ENCODE assay signal across 8 cellular contexts in the genomic region with DNA sequence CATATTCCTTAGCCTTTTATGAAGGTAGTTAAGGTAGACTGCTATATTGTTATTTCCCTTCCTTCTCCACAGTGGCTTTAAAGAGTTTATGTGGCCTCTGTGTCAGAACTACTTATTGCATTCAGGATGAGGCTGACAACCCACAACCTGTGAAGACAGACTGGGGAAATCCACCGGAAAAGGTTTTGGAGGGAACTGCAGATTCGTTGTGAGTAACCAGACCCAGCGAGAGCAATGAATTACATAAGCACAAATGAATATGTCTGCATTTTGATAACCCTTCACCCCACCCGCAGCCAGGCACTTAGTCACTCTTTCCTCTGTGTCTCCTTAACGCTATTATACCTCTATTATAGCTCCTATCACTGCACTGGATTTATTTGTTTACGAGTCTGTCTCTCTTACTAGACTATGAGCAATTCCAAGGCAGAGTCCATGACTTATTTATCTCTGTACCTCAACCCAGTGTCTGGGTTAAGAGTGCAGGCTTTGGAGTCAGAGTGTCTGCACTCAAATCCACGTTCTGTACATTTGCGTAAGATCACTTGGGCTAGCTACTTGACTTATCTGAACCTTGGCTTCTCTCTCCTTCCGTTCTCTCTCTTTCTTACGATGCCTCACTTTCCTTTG. TPM values are rescaled to one million over a fixed set of nuclear protein-coding genes. Genes with fewer than 3 reads are reported as not detected.
A peak's percentile ranks its signal among the peaks of the same experiment; 100 is the strongest.
DNase-seq lines count a peak whose midpoint lies in the region; ATAC-seq lines count a peak whose summit lies in the region.

No MANE protein-coding gene starts in this region.

- ATAC-seq in GM19328 (IDR thresholded peaks at IDR 0.05; ENCODE audit: unreplicated experiment) (peak; percentile 44), HG03457 (IDR thresholded peaks at IDR 0.05; ENCODE audit: unreplicated experiment) (no peak)

- peak; percentile 94 for DNase-seq in HT1080 (ENCODE audit: low read depth)
- peak; percentile 14 to 48 (median 34) for DNase-seq in activated CD4-positive, CD25-positive, alpha-beta regulatory T cell (lab: John Stamatoyannopoulos, UW)
- DNase-seq in dermis blood vessel endothelial cell, result peak; percentile 91
- peak; percentile 81 for DNase-seq in stimulated activated CD4-positive, alpha-beta T cell treated with anti-CD3 and anti-CD28 coated beads, Interleukin-1b, Interleukin-23, amount 100 ng/mL, for 48 hours
- no peak for DNase-seq in NCI-H1436 treated with DMSO at 0.1 percent for 48 hours (lab: John Stamatoyannopoulos, UW)
- no peak for DNase-seq in DMS53 (lab: John Stamatoyannopoulos, UW)

RNA-seq across cellular contexts. Expression of a gene that starts 19.2 kb away (rescaled TPM):
- total RNA-seq in HT1080 (2014; rRNA removed; shearing (Covaris generic)), result 0.03 TPM in 1 of 2 replicates, not detected in the other
- polyA plus RNA-seq in HT1080 (2015; cell fraction: cytosol; rRNA removed), result 0.20 and 0.33 TPM in 2 replicates
- polyA plus RNA-seq in HT1080 (2015; cell fraction: nucleus; rRNA removed), result 0.63 and 0.81 TPM in 2 replicates
- total RNA-seq in dermis blood vessel endothelial cell, result under 0.01 and 0.05 TPM in 2 replicates

RNA-seq across cellular contexts. Expression of a gene that starts 19.5 kb away (rescaled TPM):
- 28.9 and 43.0 TPM in 2 replicates for total RNA-seq in HT1080 (2014; rRNA removed; shearing (Covaris generic))
- polyA plus RNA-seq in HT1080 (2015; cell fraction: cytosol; rRNA removed), result 39.3 and 43.4 TPM in 2 replicates
- polyA plus RNA-seq in HT1080 (2015; cell fraction: nucleus; rRNA removed), result 51.6 and 53.2 TPM in 2 replicates
- 92.9 and 110 TPM in 2 replicates for total RNA-seq in dermis blood vessel endothelial cell

Comparison
In these comparisons a context has a peak if more than half of its experiments do, and no peak if none do; other contexts are left out.
1. DNase-seq: peak in HT1080 (single experiment), activated CD4-positive, CD25-positive, alpha-beta regulatory T cell (4 of 4), dermis blood vessel endothelial cell (single experiment) and stimulated activated CD4-positive, alpha-beta T cell treated with anti-CD3 and anti-CD28 coated beads, Interleukin-1b, Interleukin-23, amount 100 ng/mL, for 48 hours (single experiment); none in NCI-H1436 treated with DMSO at 0.1 percent for 48 hours (single experiment) and DMS53 (single experiment).